Comparison of ENCODE assay signal across 14 cellular contexts in the genomic region with DNA sequence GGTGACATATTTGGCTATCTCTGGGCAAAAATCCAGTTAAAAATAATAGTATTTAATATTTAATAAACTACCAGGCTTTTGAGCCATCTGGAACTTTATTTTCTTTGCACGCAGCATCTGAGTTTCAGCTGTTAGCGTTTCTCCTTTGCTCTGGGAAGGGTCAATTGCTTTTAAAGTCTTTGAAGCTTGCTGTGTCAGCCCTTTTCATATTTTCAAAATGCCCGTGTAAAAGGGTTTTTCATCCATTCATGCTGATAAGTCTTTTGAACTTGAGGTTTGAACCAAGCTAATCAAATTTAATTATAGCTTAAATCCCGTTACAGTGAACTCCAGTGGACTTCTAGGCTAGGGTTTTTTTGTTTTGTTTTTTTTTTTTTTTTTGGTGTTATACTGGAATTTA.
A peak's percentile ranks its signal among the peaks of the same experiment; 100 is the strongest.
DNase-seq lines count a peak whose midpoint lies in the region; ATAC-seq and TF ChIP-seq lines count a peak whose summit lies in the region.
"Had no signal": no experiment of that assay in that cellular context is flagged by ENCODE, and none has a peak within 500 bp of the region (broad histone marks: within the 10 kb centered on the region; RNA-seq: fewer than 3 reads in every experiment).

No MANE protein-coding gene starts in this region.

- no peak for TF ChIP-seq POLR2A in right lobe of liver (IDR thresholded peaks at IDR 0.05)

- H3K9me3 ChIP-seq in left ventricle myocardium inferior (replicated peaks): no peaks in the 10 kb centered on the region
- H3K9me3 ChIP-seq in right lobe of liver: no peaks in the 10 kb centered on the region
- H3K9me3 ChIP-seq: BLaER1 had no signal

- peaks cover 48 to 57% of the 10 kb centered on the region in 2 donors for H3K4me1 Mint-ChIP-seq in effector memory CD8-positive, alpha-beta T cell (ENCODE audit: low read depth in 2 of 2)
- H3K4me1 Mint-ChIP-seq in stimulated activated effector memory CD8-positive, alpha-beta T cell treated with anti-CD3 and anti-CD28 coated beads, Interleukin-12 subunit alpha, Interleukin-12 subunit beta, amount 100 ng/mL, for 72 hours: peaks cover 62% of the 10 kb centered on the region

- peaks cover 25% of the 10 kb centered on the region for H3K4me1 ChIP-seq in left ventricle myocardium inferior
- H3K4me1 ChIP-seq in right lobe of liver: peaks cover 0 to 34% (median 3%) of the 10 kb centered on the region in 4 donors

- DNase-seq in left ventricle myocardium inferior: no peak
- no peak for DNase-seq in cardiac septum (ENCODE audit: low spot score)
- no peak for DNase-seq in effector memory CD8-positive, alpha-beta T cell
- DNase-seq in right lobe of liver: no peak
- no peak for DNase-seq in stimulated activated effector memory CD8-positive, alpha-beta T cell treated with anti-CD3 and anti-CD28 coated beads, Interleukin-12 subunit alpha, Interleukin-12 subunit beta, amount 100 ng/mL, for 72 hours (ENCODE audit: low spot score in 2 of 2)
- DNase-seq in SW480 (ENCODE audit: low spot score): no peak
- DNase-seq: 8988T, DMS 273 treated with DMSO at 0.1 percent for 48 hours, Kasumi-1, NCI-H187 treated with DMSO at 0.1 percent for 48 hours had no signal

- H3K27me3 ChIP-seq in left ventricle myocardium inferior (ENCODE audit: low read depth): no peaks in the 10 kb centered on the region
- no peaks in the 10 kb centered on the region for H3K27me3 ChIP-seq in right lobe of liver
- H3K27me3 ChIP-seq: BLaER1 had no signal

- peak overlapping the region; percentile 10 for H3K4me3 ChIP-seq in left ventricle myocardium inferior
- H3K4me3 ChIP-seq in right lobe of liver: peak overlapping the region in 1 of 3 donors; percentile 6
- H3K4me3 ChIP-seq: BLaER1 had no signal

- intact Hi-C loops in left ventricle myocardium inferior (cut with micrococcal nuclease) (no loop called here), cardiac septum (cut with DNase I) (loop anchor here (5.0 kb wide), 1 partner anchor 32 kb away; no protein-coding TSS in a partner anchor), right lobe of liver (cut with DNase I) (no loop called here)

- H3K27ac Mint-ChIP-seq in effector memory CD8-positive, alpha-beta T cell: peak overlapping the region; percentile 93 to 95
- H3K27ac Mint-ChIP-seq in stimulated activated effector memory CD8-positive, alpha-beta T cell treated with anti-CD3 and anti-CD28 coated beads, Interleukin-12 subunit alpha, Interleukin-12 subunit beta, amount 100 ng/mL, for 72 hours: peak overlapping the region; percentile 96

- WGBS in right lobe of liver (ENCODE audit: insufficient coverage, low coverage, low lambda C conversion rate, missing lambda C conversion rate): 34% methylated on average over 4 of the region's 4 CpGs

- no peak for ATAC-seq in effector memory CD8-positive, alpha-beta T cell (replicated peaks)
- ATAC-seq in right lobe of liver (peak; percentile 12 to 43 (median 26)), HG03045 (IDR thresholded peaks at IDR 0.05; ENCODE audit: unreplicated experiment) (no peak)
- no peak for ATAC-seq in stimulated activated effector memory CD8-positive, alpha-beta T cell treated with anti-CD3 and anti-CD28 coated beads, Interleukin-12 subunit alpha, Interleukin-12 subunit beta, amount 100 ng/mL, for 72 hours
- no peak for ATAC-seq in activated CD4-positive, CD25-positive, alpha-beta regulatory T cell treated with anti-CD3 and anti-CD28 coated beads, Interleukin-2, amount 50 U/mL, for 24 hours

- no peaks in the 10 kb centered on the region for H3K9me3 Mint-ChIP-seq in effector memory CD8-positive, alpha-beta T cell
- no peaks in the 10 kb centered on the region for H3K9me3 Mint-ChIP-seq in stimulated activated effector memory CD8-positive, alpha-beta T cell treated with anti-CD3 and anti-CD28 coated beads, Interleukin-12 subunit alpha, Interleukin-12 subunit beta, amount 100 ng/mL, for 72 hours

- peak overlapping the region; percentile 22 for H3K27ac ChIP-seq in left ventricle myocardium inferior (replicated peaks)
- no peak overlapping the region for H3K27ac ChIP-seq in right lobe of liver
- H3K27ac ChIP-seq: BLaER1, RWPE1 had no signal

- H3K36me3 Mint-ChIP-seq in effector memory CD8-positive, alpha-beta T cell (ENCODE audit: insufficient read depth): peaks cover 26% of the 10 kb centered on the region
- peaks cover 20% of the 10 kb centered on the region for H3K36me3 Mint-ChIP-seq in stimulated activated effector memory CD8-positive, alpha-beta T cell treated with anti-CD3 and anti-CD28 coated beads, Interleukin-12 subunit alpha, Interleukin-12 subunit beta, amount 100 ng/mL, for 72 hours

- H3K27me3 Mint-ChIP-seq in effector memory CD8-positive, alpha-beta T cell: no peaks in the 10 kb centered on the region

- no peak overlapping the region for H3K4me3 Mint-ChIP-seq in effector memory CD8-positive, alpha-beta T cell
- no peak overlapping the region for H3K4me3 Mint-ChIP-seq in stimulated activated effector memory CD8-positive, alpha-beta T cell treated with anti-CD3 and anti-CD28 coated beads, Interleukin-12 subunit alpha, Interleukin-12 subunit beta, amount 100 ng/mL, for 72 hours

- no peak for TF ChIP-seq CTCF in left ventricle myocardium inferior (IDR thresholded peaks at IDR 0.05; ENCODE audit: borderline replicate concordance)
- TF ChIP-seq CTCF in right lobe of liver (IDR thresholded peaks at IDR 0.05): no peak

- H3K36me3 ChIP-seq in left ventricle myocardium inferior: no peaks in the 10 kb centered on the region
- H3K36me3 ChIP-seq in right lobe of liver: no peaks in the 10 kb centered on the region
- H3K36me3 ChIP-seq: BLaER1 had no signal

Comparison
In these comparisons a context has a peak if more than half of its experiments do, and no peak if none do; other contexts are left out.
1. ATAC-seq: peak in right lobe of liver (4 of 4); none in effector memory CD8-positive, alpha-beta T cell (single experiment), stimulated activated effector memory CD8-positive, alpha-beta T cell treated with anti-CD3 and anti-CD28 coated beads, Interleukin-12 subunit alpha, Interleukin-12 subunit beta, amount 100 ng/mL, for 72 hours (single experiment), activated CD4-positive, CD25-positive, alpha-beta regulatory T cell treated with anti-CD3 and anti-CD28 coated beads, Interleukin-2, amount 50 U/mL, for 24 hours (0 of 2) and HG03045 (single experiment).